ENCODE assay signal across 8 cellular contexts in the genomic region with DNA sequence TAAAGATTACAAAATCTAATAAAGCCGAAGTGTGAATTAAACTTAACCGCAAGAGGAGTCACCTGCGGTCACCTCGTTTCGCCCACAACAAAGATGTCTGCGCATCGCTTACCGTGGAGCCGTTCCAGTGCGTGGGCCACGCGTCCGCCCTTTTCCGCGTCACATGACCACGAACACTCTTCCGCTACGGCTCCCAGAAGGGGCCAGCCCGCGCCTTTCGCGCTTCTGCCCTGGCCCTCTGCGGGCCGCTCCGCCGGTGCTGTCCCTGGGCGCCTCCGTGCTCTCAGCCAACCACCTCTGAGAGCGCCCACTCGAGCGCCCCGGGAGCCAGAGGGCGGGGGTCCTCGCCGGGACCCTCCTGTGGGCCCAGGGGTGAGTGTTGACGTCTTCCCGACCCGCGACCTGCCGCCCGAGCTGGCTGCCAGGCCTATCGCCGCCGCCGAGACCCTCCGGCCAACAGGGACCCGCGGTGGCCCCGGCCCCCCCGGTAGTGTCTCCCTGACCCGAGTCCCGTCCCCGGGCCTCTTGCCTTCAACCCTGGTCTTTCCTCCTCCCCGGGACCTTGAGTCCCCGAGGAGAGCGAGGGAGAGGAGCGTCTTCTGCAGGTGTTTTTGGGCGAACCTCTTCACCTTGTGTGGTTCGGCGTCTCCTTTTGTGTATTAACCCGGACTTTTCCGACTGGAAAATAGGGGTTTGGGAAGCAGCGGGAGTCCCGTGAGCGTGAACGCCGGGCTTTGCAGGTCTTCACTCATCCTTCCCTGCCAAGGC. TPM values are rescaled to one million over a fixed set of nuclear protein-coding genes. Genes with fewer than 3 reads are reported as not detected.
DNase-seq lines count a peak whose midpoint lies in the region; ATAC-seq, FAIRE-seq and TF ChIP-seq lines count a peak whose summit lies in the region.

A gene with protein sequence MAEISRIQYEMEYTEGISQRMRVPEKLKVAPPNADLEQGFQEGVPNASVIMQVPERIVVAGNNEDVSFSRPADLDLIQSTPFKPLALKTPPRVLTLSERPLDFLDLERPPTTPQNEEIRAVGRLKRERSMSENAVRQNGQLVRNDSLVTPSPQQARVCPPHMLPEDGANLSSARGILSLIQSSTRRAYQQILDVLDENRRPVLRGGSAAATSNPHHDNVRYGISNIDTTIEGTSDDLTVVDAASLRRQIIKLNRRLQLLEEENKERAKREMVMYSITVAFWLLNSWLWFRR (plus strand): TSS at position 196 of the 768 bp plus-strand sequence. CDS start 5,415 bp downstream, outside the sequence.

- WGBS in small intestine, 3 donors = 0 to 10% (median 3%) methylated on average over 63 to 67 of the region's 67 CpGs

- TF ChIP-seq CTCF in WI38 (IDR thresholded peaks at IDR 0.05; ENCODE audit: low read depth, low read length) = no peak
- peak; percentile 61 for TF ChIP-seq CTCF in bronchial epithelial cell (IDR thresholded peaks at IDR 0.05; ENCODE audit: insufficient read depth, low read length, severe bottlenecking)

- DNase-seq in AG08396 (ENCODE audit: low spot score) = peak; percentile 98
- peak; percentile 96 for DNase-seq in NCI-H2227 (lab: John Stamatoyannopoulos, UW; ENCODE audit: unreplicated experiment)
- DNase-seq in bronchial epithelial cell (ENCODE audit: low read depth) = peak; percentile 87
- peak; percentile 94 for DNase-seq in iPS-NIHi11 (ENCODE audit: low spot score)
- peak; percentile 94 for DNase-seq in small intestine

- peak; percentile 90 for FAIRE-seq in bronchial epithelial cell (lab: Jason Lieb, UNC)
- no peak for FAIRE-seq in small intestine (lab: Jason Lieb, UNC)

- peak; percentile 99 for ATAC-seq in GM18907 (IDR thresholded peaks at IDR 0.05; ENCODE audit: unreplicated experiment)
- ATAC-seq in HG03159 (IDR thresholded peaks at IDR 0.05; ENCODE audit: unreplicated experiment) = peak; percentile 99

- H3K36me3 ChIP-seq in bronchial epithelial cell (ENCODE audit: control insufficient read depth, insufficient read depth, low read length) (no peaks in the 10 kb centered on the region), small intestine (ENCODE audit: control insufficient read depth in 2 of 2, insufficient read depth in 2 of 2, low read length in 2 of 2) (peaks cover 2% of the 10 kb centered on the region in 2 donors)

- H3K4me1 ChIP-seq in small intestine (ENCODE audit: control insufficient read depth in 2 of 2, insufficient read depth in 1 of 2, low read depth in 1 of 2, low read length in 1 of 2) = peaks cover 0 to 6% of the 10 kb centered on the region in 2 donors

- H3K27me3 ChIP-seq in bronchial epithelial cell (ENCODE audit: control insufficient read depth, insufficient read depth, low read length) = no peaks in the 10 kb centered on the region
- H3K27me3 ChIP-seq in small intestine (ENCODE audit: control insufficient read depth in 2 of 2, insufficient read depth in 2 of 2, low read length in 2 of 2) = no peaks in the 10 kb centered on the region

- peak within 1 kb of the TSS; percentile 71 to 88 for H3K27ac ChIP-seq in small intestine (ENCODE audit: low read depth in 1 of 2, low read length in 1 of 2)

- peak within 1 kb of the TSS; percentile 89 for H3K4me3 ChIP-seq in WI38 (ENCODE audit: low read depth, low read length)
- peak within 1 kb of the TSS; percentile 92 for H3K4me3 ChIP-seq in bronchial epithelial cell (ENCODE audit: low read depth, low read length)
- H3K4me3 ChIP-seq in small intestine (ENCODE audit: low read depth in 1 of 2, low read length in 2 of 2) = peak within 1 kb of the TSS; percentile 92 to 96

- H3K9me3 ChIP-seq in small intestine (ENCODE audit: control insufficient read depth, low read depth) = no peaks in the 10 kb centered on the region

RNA-seq across cellular contexts. Expression of the gene that starts here (rescaled TPM):
- total RNA-seq in bronchial epithelial cell = 63.4 and 68.2 TPM in 2 replicates
- 10 to 100 TPM; 68.8 to 83.0 (median 78.9) TPM for polyA plus RNA-seq in small intestine

Comparison
In these comparisons a context has a peak if more than half of its experiments do, and no peak if none do; other contexts are left out.
1. Peak in every context shown above with its lines: DNase-seq, ATAC-seq, H3K4me3 ChIP-seq and H3K27ac ChIP-seq.